ENCODE assay signal across 2 cellular contexts in the genomic region with DNA sequence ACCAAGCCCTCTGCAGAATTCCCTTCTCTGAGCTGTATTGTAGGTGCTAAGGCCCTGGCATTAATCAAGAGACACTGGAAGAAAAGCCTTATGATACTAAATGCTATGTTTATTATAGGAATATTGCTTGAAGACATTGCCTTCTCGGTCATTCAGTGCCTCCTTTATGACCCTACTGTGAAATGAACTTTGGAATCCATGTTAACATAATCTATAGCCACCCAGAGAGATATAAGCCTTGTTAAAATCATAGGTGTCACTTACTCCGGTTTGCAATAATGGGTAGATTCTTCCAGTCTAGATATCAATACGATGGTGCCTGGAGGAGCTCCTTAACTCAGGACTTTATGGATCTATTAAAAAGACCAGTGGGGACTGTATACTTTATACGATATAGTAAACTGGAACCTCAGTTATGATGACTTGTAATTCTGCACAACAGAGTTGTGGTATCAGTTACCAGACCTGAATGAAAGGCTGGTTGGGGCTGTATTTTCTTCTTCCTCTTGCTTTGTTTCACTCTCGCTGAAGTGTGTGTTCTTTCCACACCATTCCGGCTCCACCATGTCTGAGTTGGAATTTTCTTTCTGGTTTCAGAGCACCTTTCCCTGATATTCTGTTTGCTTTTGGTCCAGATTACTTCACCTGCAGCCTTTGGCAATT.
TF ChIP-seq lines count a peak whose summit lies in the region.

No MANE protein-coding gene starts in this region.

TF ChIP-seq in GM23338, 12 proteins besides CTCF, POLR2A, EP300 and RAD21 (continues in another document):
- TF ChIP-seq EZH2phosphoT487 (IDR thresholded peaks at IDR 0.05; ENCODE audit: unreplicated experiment) (no peak), POLR2AphosphoS5 (IDR thresholded peaks at IDR 0.05; ENCODE audit: low read depth) (no peak), NANOG (IDR thresholded peaks at IDR 0.05; ENCODE audit: borderline replicate concordance) (no peak), ZNF331 (CRISPR knock-in tag; IDR thresholded peaks at IDR 0.05; ENCODE audit: low read depth) (no peak), CREB1 (CRISPR knock-in tag; IDR thresholded peaks at IDR 0.05; ENCODE audit: low read depth) (no peak)
- TF ChIP-seq, protein P1, sequence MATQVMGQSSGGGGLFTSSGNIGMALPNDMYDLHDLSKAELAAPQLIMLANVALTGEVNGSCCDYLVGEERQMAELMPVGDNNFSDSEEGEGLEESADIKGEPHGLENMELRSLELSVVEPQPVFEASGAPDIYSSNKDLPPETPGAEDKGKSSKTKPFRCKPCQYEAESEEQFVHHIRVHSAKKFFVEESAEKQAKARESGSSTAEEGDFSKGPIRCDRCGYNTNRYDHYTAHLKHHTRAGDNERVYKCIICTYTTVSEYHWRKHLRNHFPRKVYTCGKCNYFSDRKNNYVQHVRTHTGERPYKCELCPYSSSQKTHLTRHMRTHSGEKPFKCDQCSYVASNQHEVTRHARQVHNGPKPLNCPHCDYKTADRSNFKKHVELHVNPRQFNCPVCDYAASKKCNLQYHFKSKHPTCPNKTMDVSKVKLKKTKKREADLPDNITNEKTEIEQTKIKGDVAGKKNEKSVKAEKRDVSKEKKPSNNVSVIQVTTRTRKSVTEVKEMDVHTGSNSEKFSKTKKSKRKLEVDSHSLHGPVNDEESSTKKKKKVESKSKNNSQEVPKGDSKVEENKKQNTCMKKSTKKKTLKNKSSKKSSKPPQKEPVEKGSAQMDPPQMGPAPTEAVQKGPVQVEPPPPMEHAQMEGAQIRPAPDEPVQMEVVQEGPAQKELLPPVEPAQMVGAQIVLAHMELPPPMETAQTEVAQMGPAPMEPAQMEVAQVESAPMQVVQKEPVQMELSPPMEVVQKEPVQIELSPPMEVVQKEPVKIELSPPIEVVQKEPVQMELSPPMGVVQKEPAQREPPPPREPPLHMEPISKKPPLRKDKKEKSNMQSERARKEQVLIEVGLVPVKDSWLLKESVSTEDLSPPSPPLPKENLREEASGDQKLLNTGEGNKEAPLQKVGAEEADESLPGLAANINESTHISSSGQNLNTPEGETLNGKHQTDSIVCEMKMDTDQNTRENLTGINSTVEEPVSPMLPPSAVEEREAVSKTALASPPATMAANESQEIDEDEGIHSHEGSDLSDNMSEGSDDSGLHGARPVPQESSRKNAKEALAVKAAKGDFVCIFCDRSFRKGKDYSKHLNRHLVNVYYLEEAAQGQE (IDR thresholded peaks at IDR 0.05; ENCODE audit: unreplicated experiment), result no peak
- TF ChIP-seq, protein P2, sequence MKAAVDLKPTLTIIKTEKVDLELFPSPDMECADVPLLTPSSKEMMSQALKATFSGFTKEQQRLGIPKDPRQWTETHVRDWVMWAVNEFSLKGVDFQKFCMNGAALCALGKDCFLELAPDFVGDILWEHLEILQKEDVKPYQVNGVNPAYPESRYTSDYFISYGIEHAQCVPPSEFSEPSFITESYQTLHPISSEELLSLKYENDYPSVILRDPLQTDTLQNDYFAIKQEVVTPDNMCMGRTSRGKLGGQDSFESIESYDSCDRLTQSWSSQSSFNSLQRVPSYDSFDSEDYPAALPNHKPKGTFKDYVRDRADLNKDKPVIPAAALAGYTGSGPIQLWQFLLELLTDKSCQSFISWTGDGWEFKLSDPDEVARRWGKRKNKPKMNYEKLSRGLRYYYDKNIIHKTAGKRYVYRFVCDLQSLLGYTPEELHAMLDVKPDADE (IDR thresholded peaks at IDR 0.05), result no peak
- TF ChIP-seq, protein P3, sequence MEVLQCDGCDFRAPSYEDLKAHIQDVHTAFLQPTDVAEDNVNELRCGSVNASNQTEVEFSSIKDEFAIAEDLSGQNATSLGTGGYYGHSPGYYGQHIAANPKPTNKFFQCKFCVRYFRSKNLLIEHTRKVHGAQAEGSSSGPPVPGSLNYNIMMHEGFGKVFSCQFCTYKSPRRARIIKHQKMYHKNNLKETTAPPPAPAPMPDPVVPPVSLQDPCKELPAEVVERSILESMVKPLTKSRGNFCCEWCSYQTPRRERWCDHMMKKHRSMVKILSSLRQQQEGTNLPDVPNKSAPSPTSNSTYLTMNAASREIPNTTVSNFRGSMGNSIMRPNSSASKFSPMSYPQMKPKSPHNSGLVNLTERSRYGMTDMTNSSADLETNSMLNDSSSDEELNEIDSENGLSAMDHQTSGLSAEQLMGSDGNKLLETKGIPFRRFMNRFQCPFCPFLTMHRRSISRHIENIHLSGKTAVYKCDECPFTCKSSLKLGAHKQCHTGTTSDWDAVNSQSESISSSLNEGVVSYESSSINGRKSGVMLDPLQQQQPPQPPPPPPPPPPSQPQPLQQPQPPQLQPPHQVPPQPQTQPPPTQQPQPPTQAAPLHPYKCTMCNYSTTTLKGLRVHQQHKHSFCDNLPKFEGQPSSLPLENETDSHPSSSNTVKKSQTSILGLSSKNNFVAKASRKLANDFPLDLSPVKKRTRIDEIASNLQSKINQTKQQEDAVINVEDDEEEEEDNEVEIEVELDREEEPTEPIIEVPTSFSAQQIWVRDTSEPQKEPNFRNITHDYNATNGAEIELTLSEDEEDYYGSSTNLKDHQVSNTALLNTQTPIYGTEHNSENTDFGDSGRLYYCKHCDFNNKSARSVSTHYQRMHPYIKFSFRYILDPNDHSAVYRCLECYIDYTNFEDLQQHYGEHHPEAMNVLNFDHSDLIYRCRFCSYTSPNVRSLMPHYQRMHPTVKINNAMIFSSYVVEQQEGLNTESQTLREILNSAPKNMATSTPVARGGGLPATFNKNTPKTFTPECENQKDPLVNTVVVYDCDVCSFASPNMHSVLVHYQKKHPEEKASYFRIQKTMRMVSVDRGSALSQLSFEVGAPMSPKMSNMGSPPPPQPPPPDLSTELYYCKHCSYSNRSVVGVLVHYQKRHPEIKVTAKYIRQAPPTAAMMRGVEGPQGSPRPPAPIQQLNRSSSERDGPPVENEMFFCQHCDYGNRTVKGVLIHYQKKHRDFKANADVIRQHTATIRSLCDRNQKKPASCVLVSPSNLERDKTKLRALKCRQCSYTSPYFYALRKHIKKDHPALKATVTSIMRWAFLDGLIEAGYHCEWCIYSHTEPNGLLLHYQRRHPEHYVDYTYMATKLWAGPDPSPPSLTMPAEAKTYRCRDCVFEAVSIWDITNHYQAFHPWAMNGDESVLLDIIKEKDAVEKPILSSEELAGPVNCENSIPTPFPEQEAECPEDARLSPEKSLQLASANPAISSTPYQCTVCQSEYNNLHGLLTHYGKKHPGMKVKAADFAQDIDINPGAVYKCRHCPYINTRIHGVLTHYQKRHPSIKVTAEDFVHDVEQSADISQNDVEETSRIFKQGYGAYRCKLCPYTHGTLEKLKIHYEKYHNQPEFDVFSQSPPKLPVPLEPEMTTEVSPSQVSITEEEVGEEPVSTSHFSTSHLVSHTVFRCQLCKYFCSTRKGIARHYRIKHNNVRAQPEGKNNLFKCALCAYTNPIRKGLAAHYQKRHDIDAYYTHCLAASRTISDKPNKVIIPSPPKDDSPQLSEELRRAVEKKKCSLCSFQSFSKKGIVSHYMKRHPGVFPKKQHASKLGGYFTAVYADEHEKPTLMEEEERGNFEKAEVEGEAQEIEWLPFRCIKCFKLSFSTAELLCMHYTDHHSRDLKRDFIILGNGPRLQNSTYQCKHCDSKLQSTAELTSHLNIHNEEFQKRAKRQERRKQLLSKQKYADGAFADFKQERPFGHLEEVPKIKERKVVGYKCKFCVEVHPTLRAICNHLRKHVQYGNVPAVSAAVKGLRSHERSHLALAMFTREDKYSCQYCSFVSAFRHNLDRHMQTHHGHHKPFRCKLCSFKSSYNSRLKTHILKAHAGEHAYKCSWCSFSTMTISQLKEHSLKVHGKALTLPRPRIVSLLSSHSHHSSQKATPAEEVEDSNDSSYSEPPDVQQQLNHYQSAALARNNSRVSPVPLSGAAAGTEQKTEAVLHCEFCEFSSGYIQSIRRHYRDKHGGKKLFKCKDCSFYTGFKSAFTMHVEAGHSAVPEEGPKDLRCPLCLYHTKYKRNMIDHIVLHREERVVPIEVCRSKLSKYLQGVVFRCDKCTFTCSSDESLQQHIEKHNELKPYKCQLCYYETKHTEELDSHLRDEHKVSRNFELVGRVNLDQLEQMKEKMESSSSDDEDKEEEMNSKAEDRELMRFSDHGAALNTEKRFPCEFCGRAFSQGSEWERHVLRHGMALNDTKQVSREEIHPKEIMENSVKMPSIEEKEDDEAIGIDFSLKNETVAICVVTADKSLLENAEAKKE (CRISPR knock-in tag; IDR thresholded peaks at IDR 0.05), result no peak

TF ChIP-seq in WTC11, 78 proteins besides CTCF, POLR2A, EP300 and RAD21:
- TF ChIP-seq FOXK1 (CRISPR knock-in tag; IDR thresholded peaks at IDR 0.05) (no peak), RORB (CRISPR knock-in tag; IDR thresholded peaks at IDR 0.05) (no peak), FOXP1 (CRISPR knock-in tag; IDR thresholded peaks at IDR 0.05; ENCODE audit: borderline replicate concordance) (no peak)
- TF ChIP-seq, protein P4, sequence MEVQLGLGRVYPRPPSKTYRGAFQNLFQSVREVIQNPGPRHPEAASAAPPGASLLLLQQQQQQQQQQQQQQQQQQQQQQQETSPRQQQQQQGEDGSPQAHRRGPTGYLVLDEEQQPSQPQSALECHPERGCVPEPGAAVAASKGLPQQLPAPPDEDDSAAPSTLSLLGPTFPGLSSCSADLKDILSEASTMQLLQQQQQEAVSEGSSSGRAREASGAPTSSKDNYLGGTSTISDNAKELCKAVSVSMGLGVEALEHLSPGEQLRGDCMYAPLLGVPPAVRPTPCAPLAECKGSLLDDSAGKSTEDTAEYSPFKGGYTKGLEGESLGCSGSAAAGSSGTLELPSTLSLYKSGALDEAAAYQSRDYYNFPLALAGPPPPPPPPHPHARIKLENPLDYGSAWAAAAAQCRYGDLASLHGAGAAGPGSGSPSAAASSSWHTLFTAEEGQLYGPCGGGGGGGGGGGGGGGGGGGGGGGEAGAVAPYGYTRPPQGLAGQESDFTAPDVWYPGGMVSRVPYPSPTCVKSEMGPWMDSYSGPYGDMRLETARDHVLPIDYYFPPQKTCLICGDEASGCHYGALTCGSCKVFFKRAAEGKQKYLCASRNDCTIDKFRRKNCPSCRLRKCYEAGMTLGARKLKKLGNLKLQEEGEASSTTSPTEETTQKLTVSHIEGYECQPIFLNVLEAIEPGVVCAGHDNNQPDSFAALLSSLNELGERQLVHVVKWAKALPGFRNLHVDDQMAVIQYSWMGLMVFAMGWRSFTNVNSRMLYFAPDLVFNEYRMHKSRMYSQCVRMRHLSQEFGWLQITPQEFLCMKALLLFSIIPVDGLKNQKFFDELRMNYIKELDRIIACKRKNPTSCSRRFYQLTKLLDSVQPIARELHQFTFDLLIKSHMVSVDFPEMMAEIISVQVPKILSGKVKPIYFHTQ (CRISPR knock-in tag; IDR thresholded peaks at IDR 0.05), result no peak
- TF ChIP-seq, protein P5, sequence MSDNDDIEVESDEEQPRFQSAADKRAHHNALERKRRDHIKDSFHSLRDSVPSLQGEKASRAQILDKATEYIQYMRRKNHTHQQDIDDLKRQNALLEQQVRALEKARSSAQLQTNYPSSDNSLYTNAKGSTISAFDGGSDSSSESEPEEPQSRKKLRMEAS (CRISPR knock-in tag; IDR thresholded peaks at IDR 0.05), result no peak
